Comparison of ENCODE assay signal across 15 cellular contexts in genomic region chr1:52769346-52770033, GRCh38. TPM values are rescaled to one million over a fixed set of nuclear protein-coding genes. Genes with fewer than 3 reads are reported as not detected.
DNase-seq lines count a peak whose midpoint lies in the region; ATAC-seq and TF ChIP-seq lines count a peak whose summit lies in the region.
"Had no signal": no experiment of that assay in that cellular context is flagged by ENCODE, and none has a peak within 500 bp of the region (broad histone marks: within the 10 kb centered on the region; RNA-seq: fewer than 3 reads in every experiment).

No MANE protein-coding gene starts in this region.

- TF ChIP-seq CTCF in gastrocnemius medialis (IDR thresholded peaks at IDR 0.05 in 4 of 5, conservative IDR thresholded peaks at IDR 0.05 in 1 of 5) = no peak

- ATAC-seq in Right ventricle myocardium inferior (peak; percentile 31), gastrocnemius medialis (peak; percentile 91 to 98), GM18867 (IDR thresholded peaks at IDR 0.05; ENCODE audit: unreplicated experiment) (no peak), HG03460 (IDR thresholded peaks at IDR 0.05; ENCODE audit: unreplicated experiment) (no peak)

- peaks cover 0 to 9% of the 10 kb centered on the region in 2 donors for H3K36me3 ChIP-seq in gastrocnemius medialis

- in situ Hi-C loops in gastrocnemius medialis (cut with MboI; ENCODE audit: low sequenced_read_pairs in 4 of 4) = no loop called here

- intact Hi-C loops in Right ventricle myocardium inferior (cut with DNase I) = no loop called here
- intact Hi-C loops in cardiac septum (cut with DNase I) = no loop called here
- intact Hi-C loops in gastrocnemius medialis (cut with DNase I; ENCODE audit: low total_unique reads) = no loop called here

- peaks cover 36 to 46% of the 10 kb centered on the region in 2 donors for H3K4me1 ChIP-seq in gastrocnemius medialis

- no peak for DNase-seq in Right ventricle myocardium inferior (ENCODE audit: missing footprints)
- DNase-seq in cardiac septum (ENCODE audit: low spot score) = no peak
- DNase-seq in NCI-H1417 (lab: John Stamatoyannopoulos, UW) = peak in 2 of 3 experiments; percentile 43 to 77
- peak; percentile 38 for DNase-seq in NCI-H69 (lab: John Stamatoyannopoulos, UW)
- peak; percentile 26 to 33 for DNase-seq in gastrocnemius medialis
- no peak for DNase-seq in NCI-H2107 (lab: John Stamatoyannopoulos, UW)
- DNase-seq: AML-193; CD4-positive, CD25-positive, alpha-beta regulatory T cell; KBM-7; NCI-H1930; NCI-H524 treated with DMSO at 0.1 percent for 48 hours; SHP77; T-helper 2 cell had no signal

- no peak overlapping the region for H3K4me3 ChIP-seq in gastrocnemius medialis

- TF ChIP-seq POLR2A in gastrocnemius medialis (IDR thresholded peaks at IDR 0.05) = no peak

- no peaks in the 10 kb centered on the region for H3K27me3 ChIP-seq in gastrocnemius medialis

- H3K9me3 ChIP-seq in gastrocnemius medialis = no peaks in the 10 kb centered on the region

- H3K27ac ChIP-seq in gastrocnemius medialis = peak overlapping the region; percentile 67 to 90 (median 82)

RNA-seq across cellular contexts. Expression of gene ZYG11B, which starts 43.2 kb away (rescaled TPM):
- total RNA-seq in Right ventricle myocardium inferior (74.0 TPM), cardiac septum (47.6 TPM), gastrocnemius medialis (100 to 1,000 TPM; 136 to 248 (median 194) TPM)

Comparison
In these comparisons a context has a peak if more than half of its experiments do, and no peak if none do; other contexts are left out.
1. ATAC-seq: peak in Right ventricle myocardium inferior (single experiment) and gastrocnemius medialis (2 of 2); none in GM18867 (single experiment) and HG03460 (single experiment).
2. DNase-seq: peak in NCI-H1417 (2 of 3), NCI-H69 (single experiment) and gastrocnemius medialis (2 of 2); none in Right ventricle myocardium inferior (single experiment), cardiac septum (single experiment) and NCI-H2107 (single experiment).